ENCODE assay signal across 8 cellular contexts in genomic region chr10:132538031-132538789, GRCh38. TPM values are rescaled to one million over a fixed set of nuclear protein-coding genes. Genes with fewer than 3 reads are reported as not detected.
DNase-seq lines count a peak whose midpoint lies in the region; ATAC-seq and TF ChIP-seq lines count a peak whose summit lies in the region.

No MANE protein-coding gene starts in this region.

- DNase-seq in DMS 273 (lab: John Stamatoyannopoulos, UW; ENCODE audit: unreplicated experiment) (peak; percentile 42), DMS 273 treated with DMSO at 0.1 percent for 48 hours (lab: John Stamatoyannopoulos, UW) (no peak), WTC11 (ENCODE audit: low spot score) (peak; percentile 22), globus pallidus (ENCODE audit: low spot score) (peak; percentile 24), posterior vena cava (ENCODE audit: low spot score) (peak; percentile 87), kidney tubule cell (ENCODE audit: low spot score) (no peak)

- CTCF ChIA-PET in WTC11 (lab: Charles Lee): no interaction called here

- H3K27me3 Mint-ChIP-seq in WTC11 (ENCODE audit: low read depth): peaks cover 13% of the 10 kb centered on the region

- intact Hi-C loops in posterior vena cava (cut with DNase I): loop anchor here in 1 of 2 donors (2.0 to 10.0 kb wide), 2 partner anchors 73 to 833 kb away; no protein-coding TSS in a partner anchor

- no peaks in the 10 kb centered on the region; the same call in 1 of the 2 replicates for H3K36me3 Mint-ChIP-seq in WTC11

- H3K27ac Mint-ChIP-seq in WTC11: no peak overlapping the region

- POLR2A ChIA-PET in WTC11 (lab: Charles Lee): no interaction called here

- peak overlapping the region; percentile 86 for H3K4me3 Mint-ChIP-seq in WTC11

- H3K9me3 Mint-ChIP-seq in WTC11: no peaks in the 10 kb centered on the region

- H3K4me1 Mint-ChIP-seq in WTC11: peaks cover 51% of the 10 kb centered on the region

- no peak for TF ChIP-seq CTCF in WTC11 (IDR thresholded peaks at IDR 0.05)

- ATAC-seq in WTC11 (no peak), GM19035 (IDR thresholded peaks at IDR 0.05; ENCODE audit: unreplicated experiment) (no peak), GM18517 (IDR thresholded peaks at IDR 0.05; ENCODE audit: unreplicated experiment) (no peak)

TF ChIP-seq in WTC11, 78 proteins besides CTCF, POLR2A, EP300 and RAD21:
- TF ChIP-seq SP1 (CRISPR knock-in tag; conservative IDR thresholded peaks at IDR 0.05) (no peak), GTF2I (CRISPR knock-in tag; conservative IDR thresholded peaks at IDR 0.05) (no peak), ZBTB43 (CRISPR knock-in tag; IDR thresholded peaks at IDR 0.05) (no peak), ZNF423 (CRISPR knock-in tag; IDR thresholded peaks at IDR 0.05) (no peak), FOXP4 (CRISPR knock-in tag; IDR thresholded peaks at IDR 0.05) (no peak), IRF2 (CRISPR knock-in tag; IDR thresholded peaks at IDR 0.05; ENCODE audit: borderline replicate concordance, low read depth) (no peak), USF2 (CRISPR knock-in tag; IDR thresholded peaks at IDR 0.05) (0 out of 2 replicates have a peak, but pooled peaks have one; percentile 10), RORB (CRISPR knock-in tag; IDR thresholded peaks at IDR 0.05) (no peak)

RNA-seq across cellular contexts. Expression of gene INPP5A, which starts 0.6 kb away (rescaled TPM):
- total RNA-seq in WTC11 (2021) (20.0 to 22.1 TPM (median 21.5 TPM) in 3 replicates), posterior vena cava (100 to 1,000 TPM in 1 of 2 donors, 10 to 100 TPM in 1; 65.2 to 102 TPM)

Comparison
In these comparisons a context has a peak if more than half of its experiments do, and no peak if none do; other contexts are left out.
1. DNase-seq: peak in DMS 273 (single experiment), WTC11 (single experiment), globus pallidus (single experiment) and posterior vena cava (single experiment); none in DMS 273 treated with DMSO at 0.1 percent for 48 hours (single experiment) and kidney tubule cell (single experiment).